Comparison of ENCODE assay signal across 12 cellular contexts in the genomic region with DNA sequence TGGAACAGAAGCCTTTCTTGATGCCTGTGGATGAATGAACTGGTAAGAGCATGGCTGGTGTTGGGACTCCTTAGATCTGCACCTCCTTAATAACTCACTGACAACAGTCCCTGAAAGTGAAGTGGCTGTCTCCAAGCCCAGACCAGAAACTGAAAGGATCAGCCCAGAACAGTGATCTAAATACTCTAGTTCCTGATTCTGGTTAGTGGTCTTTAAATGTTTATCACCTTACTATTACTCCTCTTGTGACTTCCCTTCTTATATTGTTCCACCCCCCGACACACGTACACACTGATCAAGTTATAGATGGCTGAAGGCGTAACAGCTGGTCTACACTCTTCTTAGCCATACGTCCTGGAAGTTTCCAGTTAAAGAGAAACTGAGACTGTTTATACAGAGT. TPM values are rescaled to one million over a fixed set of nuclear protein-coding genes. Genes with fewer than 3 reads are reported as not detected.
DNase-seq lines count a peak whose midpoint lies in the region; ATAC-seq and TF ChIP-seq lines count a peak whose summit lies in the region.
"Had no signal": no experiment of that assay in that cellular context is flagged by ENCODE, and none has a peak within 500 bp of the region (broad histone marks: within the 10 kb centered on the region; RNA-seq: fewer than 3 reads in every experiment).

No MANE protein-coding gene starts in this region.

- CTCF ChIA-PET in T-cell (lab: Charles Lee) = no interaction called here

- H3K9me3 Mint-ChIP-seq in naive B cell = peaks cover 0 to 4% (median 0%) of the 10 kb centered on the region in 7 donors
- H3K9me3 Mint-ChIP-seq in T-cell = no peaks in the 10 kb centered on the region
- H3K9me3 Mint-ChIP-seq: activated CD4-positive, alpha-beta memory T cell treated with anti-CD3 and anti-CD28 coated beads for 36 hours; CD8-positive, alpha-beta T cell had no signal

- DNase-seq in naive B cell (no peak), KBM-7 (no peak), dedifferentiated amniotic fluid mesenchymal stem cell (ENCODE audit: extremely low spot score) (no peak), T-cell (no peak)
- DNase-seq: activated CD4-positive, alpha-beta memory T cell treated with anti-CD3 and anti-CD28 coated beads for 36 hours; CD8-positive, alpha-beta T cell; GM23248 had no signal

- H3K4me1 Mint-ChIP-seq in naive B cell (peaks cover 3 to 5% (median 5%) of the 10 kb centered on the region in 3 donors), T-cell (peaks cover 0 to 2% (median 2%) of the 10 kb centered on the region in 3 donors)

- POLR2A ChIA-PET in T-cell (lab: Charles Lee) = no interaction called here

- H3K4me3 Mint-ChIP-seq in naive B cell (peak overlapping the region in 1 of 8 donors; percentile 21), T-cell (no peak overlapping the region)
- H3K4me3 Mint-ChIP-seq: activated CD4-positive, alpha-beta memory T cell treated with anti-CD3 and anti-CD28 coated beads for 36 hours; CD8-positive, alpha-beta T cell had no signal

- H3K27me3 Mint-ChIP-seq in naive B cell (peaks cover 9 to 33% (median 12%) of the 10 kb centered on the region in 3 donors), T-cell (peaks cover 13 to 56% of the 10 kb centered on the region in 2 donors)

- H3K36me3 Mint-ChIP-seq in naive B cell (no peaks in the 10 kb centered on the region), T-cell (no peaks in the 10 kb centered on the region)
- H3K36me3 Mint-ChIP-seq: activated CD4-positive, alpha-beta memory T cell treated with anti-CD3 and anti-CD28 coated beads for 36 hours; CD8-positive, alpha-beta T cell had no signal

- in situ Hi-C loops in KBM-7 (cut with MboI; ENCODE audit: low pct_unique_long_range_greater_than_20kb, low sequenced_read_pairs) = no loop called here

- ATAC-seq in GM19025 (IDR thresholded peaks at IDR 0.05; ENCODE audit: low read depth, unreplicated experiment) = peak; percentile 78
- ATAC-seq in GM21737 (IDR thresholded peaks at IDR 0.05; ENCODE audit: unreplicated experiment) = peak; percentile 82
- peak; percentile 85 for ATAC-seq in HG03342 (IDR thresholded peaks at IDR 0.05; ENCODE audit: unreplicated experiment)
- ATAC-seq in naive B cell (ENCODE audit: low read depth in 2 of 2) = peak; percentile 75 to 76
- no peak for ATAC-seq in SK-N-SH treated with all-trans-retinoic acid at 6 μM for 48 hours
- no peak for ATAC-seq in T-cell (replicated peaks in 1 of 4)
- ATAC-seq: CD8-positive, alpha-beta T cell had no signal

- H3K27ac Mint-ChIP-seq in naive B cell = peak overlapping the region in 1 of 6 donors; percentile 23
- no peak overlapping the region for H3K27ac Mint-ChIP-seq in T-cell
- H3K27ac Mint-ChIP-seq: activated CD4-positive, alpha-beta memory T cell treated with anti-CD3 and anti-CD28 coated beads for 36 hours; CD8-positive, alpha-beta T cell had no signal

TF ChIP-seq in SK-N-SH treated with all-trans-retinoic acid at 6 μM for 48 hours, 23 proteins besides CTCF, POLR2A, EP300 and RAD21:
- TF ChIP-seq ZC3H10 (CRISPR knock-in tag; IDR thresholded peaks at IDR 0.05) (no peak), ISL1 (CRISPR knock-in tag; IDR thresholded peaks at IDR 0.05) (no peak), PPARA (CRISPR knock-in tag; IDR thresholded peaks at IDR 0.05; ENCODE audit: borderline replicate concordance) (no peak), TCF4 (CRISPR knock-in tag; IDR thresholded peaks at IDR 0.05; ENCODE audit: borderline replicate concordance) (no peak), ARNTL (CRISPR knock-in tag; IDR thresholded peaks at IDR 0.05; ENCODE audit: borderline replicate concordance, low read depth) (no peak), ZNF70 (CRISPR knock-in tag; IDR thresholded peaks at IDR 0.05) (no peak), ESRRG (CRISPR knock-in tag; IDR thresholded peaks at IDR 0.05) (no peak), CREB5 (CRISPR knock-in tag; IDR thresholded peaks at IDR 0.05; ENCODE audit: low read depth) (no peak), GLIS3 (CRISPR knock-in tag; IDR thresholded peaks at IDR 0.05) (no peak), ZNF8 (CRISPR knock-in tag; IDR thresholded peaks at IDR 0.05) (no peak), SNAI2 (CRISPR knock-in tag; IDR thresholded peaks at IDR 0.05) (no peak), RARB (CRISPR knock-in tag; IDR thresholded peaks at IDR 0.05) (no peak), ZNF565 (CRISPR knock-in tag; conservative IDR thresholded peaks at IDR 0.05; ENCODE audit: low read depth) (no peak)
- TF ChIP-seq, protein P1, sequence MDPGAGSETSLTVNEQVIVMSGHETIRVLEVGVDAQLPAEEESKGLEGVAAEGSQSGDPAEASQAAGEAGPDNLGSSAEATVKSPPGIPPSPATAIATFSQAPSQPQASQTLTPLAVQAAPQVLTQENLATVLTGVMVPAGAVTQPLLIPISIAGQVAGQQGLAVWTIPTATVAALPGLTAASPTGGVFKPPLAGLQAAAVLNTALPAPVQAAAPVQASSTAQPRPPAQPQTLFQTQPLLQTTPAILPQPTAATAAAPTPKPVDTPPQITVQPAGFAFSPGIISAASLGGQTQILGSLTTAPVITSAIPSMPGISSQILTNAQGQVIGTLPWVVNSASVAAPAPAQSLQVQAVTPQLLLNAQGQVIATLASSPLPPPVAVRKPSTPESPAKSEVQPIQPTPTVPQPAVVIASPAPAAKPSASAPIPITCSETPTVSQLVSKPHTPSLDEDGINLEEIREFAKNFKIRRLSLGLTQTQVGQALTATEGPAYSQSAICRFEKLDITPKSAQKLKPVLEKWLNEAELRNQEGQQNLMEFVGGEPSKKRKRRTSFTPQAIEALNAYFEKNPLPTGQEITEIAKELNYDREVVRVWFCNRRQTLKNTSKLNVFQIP (CRISPR knock-in tag; IDR thresholded peaks at IDR 0.05; ENCODE audit: borderline replicate concordance, low read depth) = no peak
- TF ChIP-seq, protein P2, sequence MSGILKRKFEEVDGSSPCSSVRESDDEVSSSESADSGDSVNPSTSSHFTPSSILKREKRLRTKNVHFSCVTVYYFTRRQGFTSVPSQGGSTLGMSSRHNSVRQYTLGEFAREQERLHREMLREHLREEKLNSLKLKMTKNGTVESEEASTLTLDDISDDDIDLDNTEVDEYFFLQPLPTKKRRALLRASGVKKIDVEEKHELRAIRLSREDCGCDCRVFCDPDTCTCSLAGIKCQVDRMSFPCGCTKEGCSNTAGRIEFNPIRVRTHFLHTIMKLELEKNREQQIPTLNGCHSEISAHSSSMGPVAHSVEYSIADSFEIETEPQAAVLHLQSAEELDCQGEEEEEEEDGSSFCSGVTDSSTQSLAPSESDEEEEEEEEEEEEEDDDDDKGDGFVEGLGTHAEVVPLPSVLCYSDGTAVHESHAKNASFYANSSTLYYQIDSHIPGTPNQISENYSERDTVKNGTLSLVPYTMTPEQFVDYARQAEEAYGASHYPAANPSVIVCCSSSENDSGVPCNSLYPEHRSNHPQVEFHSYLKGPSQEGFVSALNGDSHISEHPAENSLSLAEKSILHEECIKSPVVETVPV (CRISPR knock-in tag; IDR thresholded peaks at IDR 0.05) = no peak
- TF ChIP-seq, protein P3, sequence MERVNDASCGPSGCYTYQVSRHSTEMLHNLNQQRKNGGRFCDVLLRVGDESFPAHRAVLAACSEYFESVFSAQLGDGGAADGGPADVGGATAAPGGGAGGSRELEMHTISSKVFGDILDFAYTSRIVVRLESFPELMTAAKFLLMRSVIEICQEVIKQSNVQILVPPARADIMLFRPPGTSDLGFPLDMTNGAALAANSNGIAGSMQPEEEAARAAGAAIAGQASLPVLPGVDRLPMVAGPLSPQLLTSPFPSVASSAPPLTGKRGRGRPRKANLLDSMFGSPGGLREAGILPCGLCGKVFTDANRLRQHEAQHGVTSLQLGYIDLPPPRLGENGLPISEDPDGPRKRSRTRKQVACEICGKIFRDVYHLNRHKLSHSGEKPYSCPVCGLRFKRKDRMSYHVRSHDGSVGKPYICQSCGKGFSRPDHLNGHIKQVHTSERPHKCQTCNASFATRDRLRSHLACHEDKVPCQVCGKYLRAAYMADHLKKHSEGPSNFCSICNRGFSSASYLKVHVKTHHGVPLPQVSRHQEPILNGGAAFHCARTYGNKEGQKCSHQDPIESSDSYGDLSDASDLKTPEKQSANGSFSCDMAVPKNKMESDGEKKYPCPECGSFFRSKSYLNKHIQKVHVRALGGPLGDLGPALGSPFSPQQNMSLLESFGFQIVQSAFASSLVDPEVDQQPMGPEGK (CRISPR knock-in tag; IDR thresholded peaks at IDR 0.05; ENCODE audit: borderline replicate concordance) = no peak

RNA-seq across cellular contexts. Expression of gene ARMCX2, which starts 33.8 kb away (rescaled TPM):
- 1 to 10 TPM; 1.9 to 5.0 (median 3.3) TPM for polyA plus RNA-seq in naive B cell (ENCODE audit: low read depth in 6 of 6)
- total RNA-seq in T-cell = 1 to 10 TPM; 2.9 to 8.9 (median 6.6) TPM
- total RNA-seq: HT-29 had no signal

Comparison
In these comparisons a context has a peak if more than half of its experiments do, and no peak if none do; other contexts are left out.
1. ATAC-seq: peak in GM19025 (single experiment), GM21737 (single experiment), HG03342 (single experiment) and naive B cell (2 of 2); none in SK-N-SH treated with all-trans-retinoic acid at 6 μM for 48 hours (single experiment) and T-cell (0 of 4).